ENCODE assay signal across 8 cellular contexts in genomic region chr10:95656291-95657164, GRCh38. TPM values are rescaled to one million over a fixed set of nuclear protein-coding genes. Genes with fewer than 3 reads are reported as not detected.
DNase-seq lines count a peak whose midpoint lies in the region; ATAC-seq and TF ChIP-seq lines count a peak whose summit lies in the region.

TSS of gene ALDH18A1 (minus strand) at chr10:95656711. CDS start at chr10:95653377, 3,334 bp downstream.

- no peaks in the 10 kb centered on the region for H3K9me3 ChIP-seq in BE2C

- H3K27me3 ChIP-seq in BE2C: no peaks in the 10 kb centered on the region

- peak; percentile 87 for ATAC-seq in GM19043 (IDR thresholded peaks at IDR 0.05; ENCODE audit: low read depth, unreplicated experiment)
- peak; percentile 92 for ATAC-seq in HG03354 (IDR thresholded peaks at IDR 0.05; ENCODE audit: poor library complexity, severe bottlenecking, unreplicated experiment)

- TF ChIP-seq CTCF in BE2C (IDR thresholded peaks at IDR 0.05; ENCODE audit: low read depth, low read length): no peak

- peak; percentile 90 for DNase-seq in BE2C
- peak; percentile 58 for DNase-seq in NCI-H526 treated with DMSO at 0.1 percent for 48 hours (lab: John Stamatoyannopoulos, UW)
- DNase-seq in activated CD4-positive, alpha-beta T cell treated with anti-CD3 and anti-CD28 coated beads for 48 hours: peak; percentile 93
- peak; percentile 21 for DNase-seq in cortex of kidney (lab: John Stamatoyannopoulos, UW)
- peak; percentile 98 for DNase-seq in left kidney (ENCODE audit: low read depth, low spot score)
- peak; percentile 91 for DNase-seq in stimulated activated CD4-positive, alpha-beta T cell treated with anti-CD3 and anti-CD28 coated beads, Interleukin-1b, Interleukin-23, amount 100 ng/mL, for 48 hours

- no peaks in the 10 kb centered on the region for H3K4me1 ChIP-seq in BE2C

- peak within 1 kb of the TSS; percentile 89 for H3K4me3 ChIP-seq in BE2C (ENCODE audit: low read depth, low read length)

- peaks cover 12% of the 10 kb centered on the region for H3K36me3 ChIP-seq in BE2C

RNA-seq across cellular contexts. Expression of gene ALDH18A1, which starts in this region (rescaled TPM):
- polyA plus RNA-seq in BE2C (2012; ENCODE audit: insufficient read depth, insufficient read length, low read depth): 58.8 TPM

Comparison
In these comparisons a context has a peak if more than half of its experiments do, and no peak if none do; other contexts are left out.
1. Peak in every context shown above with its lines: DNase-seq, ATAC-seq and H3K4me3 ChIP-seq.
2. DNase-seq: peak in every context shown above with its lines; median percentile 98 in left kidney; 93 in activated CD4-positive, alpha-beta T cell treated with anti-CD3 and anti-CD28 coated beads for 48 hours; 91 in stimulated activated CD4-positive, alpha-beta T cell treated with anti-CD3 and anti-CD28 coated beads, Interleukin-1b, Interleukin-23, amount 100 ng/mL, for 48 hours; 90 in BE2C; 58 in NCI-H526 treated with DMSO at 0.1 percent for 48 hours; 21 in cortex of kidney.